Comparison of ENCODE assay signal across 9 cellular contexts in the genomic region with DNA sequence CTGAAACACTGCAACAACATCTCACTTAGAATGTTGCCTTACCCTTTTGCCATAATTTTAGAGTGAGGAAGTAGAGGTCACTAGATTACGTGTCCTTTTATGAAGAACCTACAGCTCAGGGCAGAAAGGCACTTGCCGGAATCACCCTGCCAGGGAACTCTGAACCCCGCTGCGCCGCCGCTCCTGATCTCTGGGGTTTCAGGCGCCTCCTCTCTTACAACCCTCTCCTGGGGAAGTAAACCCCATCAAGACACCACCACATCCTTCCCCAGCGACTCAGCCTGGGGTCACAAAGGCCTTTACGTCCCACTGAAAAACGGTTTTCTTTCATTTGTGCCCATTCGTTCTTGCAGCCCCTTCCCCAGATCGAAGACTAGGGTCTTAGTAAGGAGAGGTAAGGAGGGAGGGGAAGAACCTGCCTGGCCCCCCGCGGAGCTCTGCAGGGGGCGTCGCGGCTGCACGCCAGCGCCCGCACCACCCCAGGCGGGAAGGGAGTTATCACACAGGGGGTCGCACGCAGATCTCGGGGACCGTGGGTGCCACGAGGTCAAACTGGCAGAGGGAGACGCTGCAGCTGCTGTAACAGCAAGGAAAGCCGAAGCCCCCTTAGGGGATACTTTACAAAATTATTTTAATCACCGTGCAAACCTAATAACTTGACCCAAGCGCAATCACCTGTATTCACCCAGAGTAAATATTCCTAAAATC. TPM values are rescaled to one million over a fixed set of nuclear protein-coding genes. Genes with fewer than 3 reads are reported as not detected.
DNase-seq lines count a peak whose midpoint lies in the region; ATAC-seq and TF ChIP-seq lines count a peak whose summit lies in the region.
"Had no signal": no experiment of that assay in that cellular context is flagged by ENCODE, and none has a peak within 500 bp of the region (broad histone marks: within the 10 kb centered on the region; RNA-seq: fewer than 3 reads in every experiment).

No MANE protein-coding gene starts in this region.

- no peaks in the 10 kb centered on the region for H3K36me3 Mint-ChIP-seq in nephron (ENCODE audit: low read depth)

- H3K9me3 ChIP-seq in BE2C: no peaks in the 10 kb centered on the region
- H3K9me3 ChIP-seq in effector memory CD4-positive, alpha-beta T cell (ENCODE audit: control insufficient read depth, low read length): no peaks in the 10 kb centered on the region

- peak overlapping the region; percentile 39 for H3K4me3 ChIP-seq in BE2C (ENCODE audit: low read depth, low read length)
- H3K4me3 ChIP-seq in KMS-11 (IDR thresholded peaks at IDR 0.05; ENCODE audit: insufficient read depth, low read depth, low read length): no peak overlapping the region
- peak overlapping the region; percentile 51 for H3K4me3 ChIP-seq in effector memory CD4-positive, alpha-beta T cell (ENCODE audit: insufficient read depth, low read depth, low read length, poor library complexity, severe bottlenecking)
- H3K4me3 ChIP-seq: SJSA1 had no signal

- H3K4me1 Mint-ChIP-seq in nephron: peaks cover 18% of the 10 kb centered on the region

- peaks cover 3% of the 10 kb centered on the region for H3K9me3 Mint-ChIP-seq in nephron

- no peaks in the 10 kb centered on the region for H3K4me1 ChIP-seq in BE2C
- no peaks in the 10 kb centered on the region for H3K4me1 ChIP-seq in KMS-11 (ENCODE audit: low read depth, poor library complexity, severe bottlenecking)
- H3K4me1 ChIP-seq in effector memory CD4-positive, alpha-beta T cell (ENCODE audit: control insufficient read depth, insufficient read depth, low read length, poor library complexity, severe bottlenecking): peaks cover 21% of the 10 kb centered on the region

- H3K36me3 ChIP-seq in BE2C (no peaks in the 10 kb centered on the region), KMS-11 (ENCODE audit: insufficient read depth) (no peaks in the 10 kb centered on the region)
- no peaks in the 10 kb centered on the region for H3K36me3 ChIP-seq in effector memory CD4-positive, alpha-beta T cell (ENCODE audit: control insufficient read depth, insufficient read depth, low read length)
- H3K36me3 ChIP-seq: SJSA1 had no signal

- no peak for ATAC-seq in GM21717 (IDR thresholded peaks at IDR 0.05; ENCODE audit: unreplicated experiment)
- no peak for ATAC-seq in GM18502 (IDR thresholded peaks at IDR 0.05; ENCODE audit: poor library complexity, unreplicated experiment)
- ATAC-seq in GM21529 (IDR thresholded peaks at IDR 0.05; ENCODE audit: unreplicated experiment): no peak

- TF ChIP-seq CTCF in BE2C (IDR thresholded peaks at IDR 0.05; ENCODE audit: low read depth, low read length): no peak
- no peak for TF ChIP-seq CTCF in KMS-11 (conservative IDR thresholded peaks at IDR 0.05; ENCODE audit: low read depth, low read length)
- no peak for TF ChIP-seq CTCF in nephron (IDR thresholded peaks at IDR 0.05; ENCODE audit: unreplicated experiment in 3 of 3)

- H3K27ac Mint-ChIP-seq in nephron: no peak overlapping the region

- H3K27me3 ChIP-seq in BE2C: peaks cover 10% of the 10 kb centered on the region
- no peaks in the 10 kb centered on the region for H3K27me3 ChIP-seq in KMS-11 (ENCODE audit: insufficient read depth, low read depth)
- H3K27me3 ChIP-seq in effector memory CD4-positive, alpha-beta T cell (replicated peaks; ENCODE audit: control insufficient read depth, insufficient read depth, low read length, poor library complexity, severe bottlenecking): no peaks in the 10 kb centered on the region

- H3K9ac ChIP-seq in KMS-11: peak overlapping the region; percentile 12; the same call in 1 of the 2 replicates

- peak overlapping the region; percentile 78 to 83 (median 82) for H3K4me3 Mint-ChIP-seq in nephron

- H3K27ac ChIP-seq in KMS-11: no peak overlapping the region
- H3K27ac ChIP-seq in effector memory CD4-positive, alpha-beta T cell (ENCODE audit: insufficient read depth, low read length, poor library complexity, severe bottlenecking): no peak overlapping the region
- H3K27ac ChIP-seq: SJSA1 had no signal

- H3K27me3 Mint-ChIP-seq in nephron (ENCODE audit: low read depth): peaks cover 79% of the 10 kb centered on the region

- H4K20me1 ChIP-seq in KMS-11 (ENCODE audit: insufficient read depth): no peaks in the 10 kb centered on the region

- H2AFZ ChIP-seq in KMS-11 (ENCODE audit: low read depth): peak overlapping the region; percentile 85

- DNase-seq in BE2C: no peak
- peak in 1 of 3 donors; percentile 5 for DNase-seq in effector memory CD4-positive, alpha-beta T cell
- DNase-seq in NCI-H774 (lab: John Stamatoyannopoulos, UW): no peak

- H3K4me2 ChIP-seq in KMS-11: peak overlapping the region; percentile 62

- H3K79me2 ChIP-seq in KMS-11 (ENCODE audit: insufficient read depth, low read depth): no peaks in the 10 kb centered on the region

RNA-seq across cellular contexts. Expression of a gene that starts 1.0 kb away (rescaled TPM):
- polyA plus RNA-seq in BE2C (2012; ENCODE audit: insufficient read depth, insufficient read length, low read depth): 4.1 TPM
